37 cellular contexts compared by ENCODE assay signal in genomic region chr20:23963941-23964340, GRCh38. TPM values are rescaled to one million over a fixed set of nuclear protein-coding genes. Genes with fewer than 3 reads are reported as not detected.
"Had no signal": no experiment of that assay in that cellular context is flagged by ENCODE, and none has a peak within 500 bp of the region (broad histone marks: within the 10 kb centered on the region; RNA-seq: fewer than 3 reads in every experiment).

No MANE protein-coding gene starts in this region.

- ATAC-seq: naive thymus-derived CD4-positive, alpha-beta T cell; natural killer cell; psoas muscle; right cardiac atrium; sciatic nerve; stimulated activated memory B cell treated with anti-CD40 and anti-IgM and Interleukin-4, amounts not matched to agents 10 μg/mL and 1 μg/mL and 100 μg/mL, for 72 hours; stimulated activated naive CD8-positive, alpha-beta T cell treated with anti-CD3 and anti-CD28 coated beads, Interleukin-15, amount 100 ng/mL, for 72 hours; stimulated activated naive CD8-positive, alpha-beta T cell treated with anti-CD3 and anti-CD28 coated beads, Interleukin-15, Interleukin-2, amounts not matched to agents 100 U/mL and 50 U/mL, for 24 hours had no signal

- H3K4me1 Mint-ChIP-seq: natural killer cell; nephron; neural progenitor cell; stimulated activated memory B cell treated with anti-CD40 and anti-IgM and Interleukin-4, amounts not matched to agents 10 μg/mL and 1 μg/mL and 100 μg/mL, for 72 hours had no signal

- H3K4me1 ChIP-seq: neural progenitor cell, parathyroid adenoma, psoas muscle, spleen, suprapubic skin, testis, tibial artery, upper lobe of left lung, vagina had no signal

- H3K9me3 ChIP-seq: ovary, psoas muscle, suprapubic skin, testis, tibial artery, upper lobe of left lung, vagina had no signal

- H3K4me2 ChIP-seq: neural progenitor cell, smooth muscle cell had no signal

- H3K9ac ChIP-seq: neural progenitor cell, parathyroid adenoma had no signal

- H3K27ac Mint-ChIP-seq: naive thymus-derived CD4-positive, alpha-beta T cell; natural killer cell; nephron; neural progenitor cell; progenitor cell of endocrine pancreas; stimulated activated memory B cell treated with anti-CD40 and anti-IgM and Interleukin-4, amounts not matched to agents 10 μg/mL and 1 μg/mL and 100 μg/mL, for 72 hours; stimulated activated naive CD8-positive, alpha-beta T cell treated with anti-CD3 and anti-CD28 coated beads, Interleukin-15, amount 100 ng/mL, for 72 hours had no signal

- H3K27me3 Mint-ChIP-seq: progenitor cell of endocrine pancreas; stimulated activated memory B cell treated with anti-CD40 and anti-IgM and Interleukin-4, amounts not matched to agents 10 μg/mL and 1 μg/mL and 100 μg/mL, for 72 hours; stimulated activated naive CD8-positive, alpha-beta T cell treated with anti-CD3 and anti-CD28 coated beads, Interleukin-15, amount 100 ng/mL, for 72 hours had no signal

- H3K27ac ChIP-seq: neural progenitor cell, ovary, parathyroid adenoma, psoas muscle, skin epidermis, spleen, suprapubic skin, testis, tibial artery, upper lobe of left lung, vagina had no signal

- H3K4me3 Mint-ChIP-seq: naive thymus-derived CD4-positive, alpha-beta T cell; natural killer cell; nephron; neural progenitor cell; stimulated activated memory B cell treated with anti-CD40 and anti-IgM and Interleukin-4, amounts not matched to agents 10 μg/mL and 1 μg/mL and 100 μg/mL, for 72 hours; stimulated activated naive CD8-positive, alpha-beta T cell treated with anti-CD3 and anti-CD28 coated beads, Interleukin-15, amount 100 ng/mL, for 72 hours had no signal

- H3K27me3 ChIP-seq: neural progenitor cell, ovary, spleen, suprapubic skin, testis, tibial artery, upper lobe of left lung, vagina had no signal

- H3K4me3 ChIP-seq: neural progenitor cell, ovary, psoas muscle, skin epidermis, smooth muscle cell, spleen, suprapubic skin, testis, tibial artery, upper lobe of left lung, vagina had no signal

- H2AFZ ChIP-seq: neural progenitor cell, parathyroid adenoma had no signal

- H3K79me2 ChIP-seq: parathyroid adenoma had no signal

- H3K36me3 Mint-ChIP-seq: natural killer cell; neural progenitor cell; stimulated activated memory B cell treated with anti-CD40 and anti-IgM and Interleukin-4, amounts not matched to agents 10 μg/mL and 1 μg/mL and 100 μg/mL, for 72 hours had no signal

- H3K36me3 ChIP-seq: neural progenitor cell, ovary, spleen, suprapubic skin, tibial artery, upper lobe of left lung, vagina had no signal

- DNase-seq: naive thymus-derived CD4-positive, alpha-beta T cell; natural killer cell; occipital lobe; ovary; posterior cingulate gyrus; psoas muscle; right cardiac atrium; spleen; stimulated activated CD4-positive, alpha-beta T cell treated with anti-CD3 and anti-CD28 coated beads, Interleukin-12 subunit alpha, Interleukin-12 subunit beta, amount 100 ng/mL, for 4 hours; stimulated activated CD4-positive, alpha-beta T cell treated with anti-CD3 and anti-CD28 coated beads, Interleukin-1b, Interleukin-23, amount 100 ng/mL, for 48 hours; stimulated activated CD4-positive, alpha-beta T cell treated with anti-CD3 and anti-CD28 coated beads, Interleukin-4, amount 100 ng/mL, for 1 hour; stimulated activated CD4-positive, alpha-beta T cell treated with anti-CD3 and anti-CD28 coated beads, Interleukin-4, amount 100 ng/mL, for 4 hours; stimulated activated CD8-positive, alpha-beta memory T cell treated with anti-CD3 and anti-CD28 coated beads, Interleukin-4, amount 100 ng/mL, for 48 hours; stimulated activated naive CD4-positive, alpha-beta T cell; stimulated activated naive CD8-positive, alpha-beta T cell treated with anti-CD3 and anti-CD28 coated beads, Interleukin-15, amount 100 ng/mL, for 72 hours; stimulated activated naive CD8-positive, alpha-beta T cell treated with anti-CD3 and anti-CD28 coated beads, Interleukin-15, Interleukin-2, amounts not matched to agents 100 U/mL and 50 U/mL, for 24 hours; substantia nigra; testis; tibial artery; trophoblast cell; upper lobe of left lung had no signal

- FAIRE-seq: urothelium cell line had no signal

RNA-seq across cellular contexts. Expression of gene GGTLC1, which starts 24.6 kb away (rescaled TPM):
- total RNA-seq: naive thymus-derived CD4-positive, alpha-beta T cell; natural killer cell; occipital lobe; osteoblast; ovary; progenitor cell of endocrine pancreas; psoas muscle; renal cortical epithelial cell; right cardiac atrium; sciatic nerve; smooth muscle cell; spleen; suprapubic skin; ureter; vagina had no signal
- polyA plus RNA-seq: naive thymus-derived CD4-positive, alpha-beta T cell; neural cell; ovary; psoas muscle; right cardiac atrium; smooth muscle cell; spleen; thymus had no signal
